Comparison of ENCODE assay signal across 8 cellular contexts in the genomic region with DNA sequence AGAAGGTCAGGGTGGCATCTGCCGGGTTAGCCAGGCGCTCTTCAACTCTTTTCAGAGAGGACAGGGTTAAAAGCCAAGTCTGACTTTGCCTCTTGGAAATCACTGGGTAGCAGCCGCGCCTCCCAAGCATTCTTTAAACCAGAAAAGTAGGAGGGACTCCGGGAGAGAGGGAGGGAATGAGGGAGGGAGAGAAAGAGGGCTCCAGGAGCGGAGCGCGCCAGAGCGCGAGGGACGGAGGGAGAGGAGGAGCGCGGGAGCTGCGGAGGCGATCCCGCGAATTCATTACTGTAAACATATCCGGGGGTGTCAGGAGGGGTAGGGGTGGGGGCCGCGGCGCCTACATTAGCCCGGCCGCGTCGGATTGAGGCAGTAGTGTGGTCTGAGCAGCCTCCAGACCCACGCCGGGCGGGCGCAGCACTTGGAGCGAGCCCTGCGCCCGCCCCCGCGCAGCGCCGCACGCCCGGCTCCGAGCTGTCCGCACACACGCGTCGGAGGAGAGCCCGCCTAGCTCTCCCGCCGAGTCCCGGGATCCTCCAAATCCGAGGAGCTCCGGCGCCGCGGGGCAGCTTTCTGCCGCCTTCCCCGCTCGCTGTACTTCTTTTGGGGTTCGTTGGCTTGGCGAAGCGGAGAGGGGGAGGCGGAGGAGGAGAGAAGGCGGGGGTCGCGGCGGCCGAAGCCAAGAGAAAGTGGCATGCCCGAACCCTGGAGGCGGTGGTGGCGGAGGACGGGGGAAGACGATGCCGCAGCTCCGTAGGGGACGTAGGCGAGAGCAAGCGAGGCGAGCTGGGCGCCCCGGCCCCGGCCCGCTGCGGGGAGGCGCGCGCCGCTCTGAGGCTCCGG.
DNase-seq lines count a peak whose midpoint lies in the region; ATAC-seq lines count a peak whose summit lies in the region.

No MANE protein-coding gene starts in this region.

- H3K4me1 ChIP-seq in neuron (ENCODE audit: insufficient read depth, low read length), result peaks cover 46% of the 10 kb centered on the region

- H3K9me3 ChIP-seq in neuron (ENCODE audit: low read length), result no peaks in the 10 kb centered on the region

- ATAC-seq in GM19035 (IDR thresholded peaks at IDR 0.05; ENCODE audit: unreplicated experiment), result no peak

- no peaks in the 10 kb centered on the region for H3K36me3 ChIP-seq in neuron (ENCODE audit: insufficient read depth, low read length)

- H2AFZ ChIP-seq in neuron (ENCODE audit: low read depth, low read length), result peak overlapping the region; percentile 84

- peak overlapping the region; percentile 47 for H3K4me3 ChIP-seq in neuron (ENCODE audit: low read length)

- DNase-seq in NCI-H1417 (lab: John Stamatoyannopoulos, UW) (peak; percentile 65 to 83 (median 82)), NCI-H1417 treated with DMSO at 0.1 percent for 48 hours (lab: John Stamatoyannopoulos, UW) (no peak), T1000 (lab: John Stamatoyannopoulos, UW) (peak; percentile 58), glomerular visceral epithelial cell (ENCODE audit: extremely low spot score) (peak; percentile 83), cortex of kidney (lab: John Stamatoyannopoulos, UW) (no peak)
- DNase-seq in NK-92 treated with Interleukin-12 subunit alpha and Interleukin-12 subunit beta, amount 100 ng/mL, for 24 hours (lab: John Stamatoyannopoulos, UW), result no peak

- peaks cover 72% of the 10 kb centered on the region for H3K27me3 ChIP-seq in neuron (ENCODE audit: insufficient read depth, low read length)

Comparison
In these comparisons a context has a peak if more than half of its experiments do, and no peak if none do; other contexts are left out.
1. DNase-seq: peak in NCI-H1417 (3 of 3), T1000 (single experiment) and glomerular visceral epithelial cell (single experiment); none in NCI-H1417 treated with DMSO at 0.1 percent for 48 hours (single experiment), NK-92 treated with Interleukin-12 subunit alpha and Interleukin-12 subunit beta, amount 100 ng/mL, for 24 hours (single experiment) and cortex of kidney (single experiment).